2 cellular contexts compared by ENCODE assay signal in the genomic region with DNA sequence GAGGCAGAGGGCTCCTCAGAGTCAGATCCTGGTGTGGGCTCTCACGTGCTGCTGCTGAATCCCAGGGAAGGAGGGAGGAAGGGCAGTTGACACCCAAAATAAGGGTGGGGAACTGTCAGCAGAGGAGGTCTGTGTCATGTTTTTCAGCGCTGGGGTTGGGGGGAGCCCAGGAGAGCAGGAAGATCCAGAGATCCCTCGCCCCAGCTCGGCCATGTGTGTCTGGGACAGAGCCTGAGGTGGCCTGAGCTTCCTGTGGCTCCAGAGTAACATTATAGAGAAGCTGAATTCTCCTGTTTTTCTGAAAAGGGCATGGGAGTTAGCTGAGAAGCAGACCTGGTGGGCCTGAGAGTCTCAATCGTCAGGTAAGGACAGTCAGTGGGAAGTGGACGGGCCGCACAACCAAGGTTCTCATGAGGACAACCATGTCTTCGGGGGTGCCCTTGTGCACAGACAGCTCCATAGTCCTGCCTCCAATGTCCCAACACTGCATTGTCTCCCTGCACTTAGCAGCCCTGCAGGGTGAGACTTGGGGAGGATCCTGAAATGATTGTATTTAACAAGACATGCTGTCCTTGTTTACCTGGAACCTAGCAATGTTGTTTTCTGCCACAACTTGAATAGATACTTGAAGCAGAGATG.
TF ChIP-seq lines count a peak whose summit lies in the region.

No MANE protein-coding gene starts in this region.

TF ChIP-seq in HEK293, 187 proteins besides CTCF, POLR2A, EP300 and RAD21:
- TF ChIP-seq ZNF76 (tag by site-specific recombination; IDR thresholded peaks at IDR 0.05; ENCODE audit: borderline replicate concordance, low read depth) = no peak
- TF ChIP-seq, protein P1, sequence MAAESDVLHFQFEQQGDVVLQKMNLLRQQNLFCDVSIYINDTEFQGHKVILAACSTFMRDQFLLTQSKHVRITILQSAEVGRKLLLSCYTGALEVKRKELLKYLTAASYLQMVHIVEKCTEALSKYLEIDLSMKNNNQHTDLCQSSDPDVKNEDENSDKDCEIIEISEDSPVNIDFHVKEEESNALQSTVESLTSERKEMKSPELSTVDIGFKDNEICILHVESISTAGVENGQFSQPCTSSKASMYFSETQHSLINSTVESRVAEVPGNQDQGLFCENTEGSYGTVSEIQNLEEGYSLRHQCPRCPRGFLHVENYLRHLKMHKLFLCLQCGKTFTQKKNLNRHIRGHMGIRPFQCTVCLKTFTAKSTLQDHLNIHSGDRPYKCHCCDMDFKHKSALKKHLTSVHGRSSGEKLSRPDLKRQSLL (tag by site-specific recombination; IDR thresholded peaks at IDR 0.05) = peak; percentile 18; the same call in 1 of the 2 replicates

TF ChIP-seq in H1, 55 proteins besides CTCF, POLR2A, EP300 and RAD21:
- no peak for TF ChIP-seq HDAC6 (IDR thresholded peaks at IDR 0.05; ENCODE audit: low read depth, low read length)
- TF ChIP-seq POLR2AphosphoS5 (IDR thresholded peaks at IDR 0.05; ENCODE audit: low read depth, low read length) = peak; percentile 69
- no peak for TF ChIP-seq TBP (IDR thresholded peaks at IDR 0.05; ENCODE audit: low read depth, low read length)
TF ChIP-seq in H1: peak in this region for 1.
